ENCODE assay signal across 1 cellular context in genomic region chr22:44438481-44439131, GRCh38.
TF ChIP-seq lines count a peak whose summit lies in the region.

No MANE protein-coding gene starts in this region.

TF ChIP-seq in IMR-90, 13 proteins besides CTCF, POLR2A, EP300 and RAD21:
- no peak for TF ChIP-seq RCOR1 (IDR thresholded peaks at IDR 0.05; ENCODE audit: insufficient replicate concordance, low read length)
- TF ChIP-seq CHD1 (IDR thresholded peaks at IDR 0.05; ENCODE audit: low read depth, low read length) = no peak
- no peak for TF ChIP-seq RFX5 (IDR thresholded peaks at IDR 0.05; ENCODE audit: low read depth, low read length)
- no peak for TF ChIP-seq MAZ (IDR thresholded peaks at IDR 0.05; ENCODE audit: borderline replicate concordance, low read depth, low read length)
- TF ChIP-seq FOS (IDR thresholded peaks at IDR 0.05; ENCODE audit: low read depth, low read length) = no peak
- TF ChIP-seq, protein P1, sequence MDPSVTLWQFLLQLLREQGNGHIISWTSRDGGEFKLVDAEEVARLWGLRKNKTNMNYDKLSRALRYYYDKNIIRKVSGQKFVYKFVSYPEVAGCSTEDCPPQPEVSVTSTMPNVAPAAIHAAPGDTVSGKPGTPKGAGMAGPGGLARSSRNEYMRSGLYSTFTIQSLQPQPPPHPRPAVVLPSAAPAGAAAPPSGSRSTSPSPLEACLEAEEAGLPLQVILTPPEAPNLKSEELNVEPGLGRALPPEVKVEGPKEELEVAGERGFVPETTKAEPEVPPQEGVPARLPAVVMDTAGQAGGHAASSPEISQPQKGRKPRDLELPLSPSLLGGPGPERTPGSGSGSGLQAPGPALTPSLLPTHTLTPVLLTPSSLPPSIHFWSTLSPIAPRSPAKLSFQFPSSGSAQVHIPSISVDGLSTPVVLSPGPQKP (IDR thresholded peaks at IDR 0.05; ENCODE audit: borderline replicate concordance, low read depth, low read length) = no peak
- no peak for TF ChIP-seq SMC3 (IDR thresholded peaks at IDR 0.05; ENCODE audit: low read depth, low read length)
- TF ChIP-seq MXI1 (IDR thresholded peaks at IDR 0.05; ENCODE audit: borderline replicate concordance, low read depth, low read length) = no peak
